In genomic region chr16:1772908-1773702, GRCh38 we compare ENCODE assay signal across 8 cellular contexts. TPM values are rescaled to one million over a fixed set of nuclear protein-coding genes. Genes with fewer than 3 reads are reported as not detected.
DNase-seq lines count a peak whose midpoint lies in the region; ATAC-seq, FAIRE-seq and TF ChIP-seq lines count a peak whose summit lies in the region.

Gene MRPS34, minus strand, starts transcription at chr16:1773134. Its CDS starts 15 bp downstream, at chr16:1773119.

- peak; percentile 49 for ATAC-seq in HG02943 (IDR thresholded peaks at IDR 0.05; ENCODE audit: low read depth, unreplicated experiment)
- ATAC-seq in GM18519 (IDR thresholded peaks at IDR 0.05; ENCODE audit: low FRiP score, unreplicated experiment): no peak

- peak within 1 kb of the TSS; percentile 87 for H3K4me3 ChIP-seq in WI38 (ENCODE audit: low read depth, low read length)
- H3K4me3 ChIP-seq in bronchial epithelial cell (ENCODE audit: low read depth, low read length): peak within 1 kb of the TSS; percentile 97
- peak within 1 kb of the TSS; percentile 96 to 100 (median 99) for H3K4me3 ChIP-seq in spleen

- WGBS in spleen, 5 donors: 0 to 1% (median 0%) methylated on average over 1 to 108 of the region's 108 CpGs

- intact Hi-C loops in spleen (cut with DNase I; ENCODE audit: low total_unique reads): no loop called here

- TF ChIP-seq POLR2A in spleen (IDR thresholded peaks at IDR 0.05): peak; percentile 18 to 92 (median 29)

- DNase-seq in NCI-H2171 (lab: John Stamatoyannopoulos, UW) (peak; percentile 87), bronchial epithelial cell (ENCODE audit: low read depth) (peak; percentile 42), inferior parietal cortex (ENCODE audit: extremely low spot score) (peak; percentile 86), spleen (peak; percentile 95)

- H3K36me3 ChIP-seq in bronchial epithelial cell (ENCODE audit: control insufficient read depth, insufficient read depth, low read length) (peaks cover 21% of the 10 kb centered on the region), spleen (peaks cover 0 to 53% (median 40%) of the 10 kb centered on the region in 6 donors)

- H3K4me1 ChIP-seq in spleen: peaks cover 23 to 86% (median 43%) of the 10 kb centered on the region in 6 donors

- no peak for FAIRE-seq in bronchial epithelial cell (lab: Jason Lieb, UNC)

- H3K9me3 ChIP-seq in spleen: no peaks in the 10 kb centered on the region

- TF ChIP-seq CTCF in GM12874 (IDR thresholded peaks at IDR 0.05; ENCODE audit: insufficient read depth, low read depth, low read length): peak; percentile 96
- TF ChIP-seq CTCF in WI38 (IDR thresholded peaks at IDR 0.05; ENCODE audit: low read depth, low read length): peak; percentile 64
- peak; percentile 90 for TF ChIP-seq CTCF in bronchial epithelial cell (IDR thresholded peaks at IDR 0.05; ENCODE audit: insufficient read depth, low read length, severe bottlenecking)
- TF ChIP-seq CTCF in spleen (IDR thresholded peaks at IDR 0.05 in 8 of 11, conservative IDR thresholded peaks at IDR 0.05 in 3 of 11): peak; percentile 54 to 92 (median 80)

- peak within 1 kb of the TSS; percentile 89 to 97 (median 96) for H3K27ac ChIP-seq in spleen

- no peaks in the 10 kb centered on the region for H3K27me3 ChIP-seq in bronchial epithelial cell (ENCODE audit: control insufficient read depth, insufficient read depth, low read length)
- H3K27me3 ChIP-seq in spleen (replicated peaks in 1 of 7): no peaks in the 10 kb centered on the region

RNA-seq across cellular contexts. Expression of gene MRPS34, which starts in this region (rescaled TPM):
- total RNA-seq in bronchial epithelial cell (71.3 and 74.8 TPM in 2 replicates), spleen (10 to 100 TPM; 49.9 to 66.8 (median 62.3) TPM)
- 100 to 1,000 TPM; 133 to 157 (median 134) TPM for polyA plus RNA-seq in spleen

Comparison
In these comparisons a context has a peak if more than half of its experiments do, and no peak if none do; other contexts are left out.
1. DNase-seq: peak in every context shown above with its lines; median percentile 95 in spleen; 87 in NCI-H2171; 86 in inferior parietal cortex; 42 in bronchial epithelial cell.